Comparison of ENCODE assay signal across 20 cellular contexts in genomic region chr7:117114272-117114671, GRCh38.
"Had no signal": no experiment of that assay in that cellular context is flagged by ENCODE, and none has a peak within 500 bp of the region (broad histone marks: within the 10 kb centered on the region; RNA-seq: fewer than 3 reads in every experiment).

No MANE protein-coding gene starts in this region.

- ATAC-seq: activated CD8-positive, alpha-beta T cell treated with anti-CD3 and anti-CD28 coated beads for 36 hours; esophagus mucosa; left ventricle myocardium superior; right lobe of liver; stimulated activated effector memory CD8-positive, alpha-beta T cell treated with anti-CD3 and anti-CD28 coated beads, Interleukin-12 subunit alpha, Interleukin-12 subunit beta, amount 100 ng/mL, for 72 hours had no signal

- H3K4me1 ChIP-seq: right lobe of liver, testis had no signal

- H3K4me3 ChIP-seq: neural progenitor cell, right lobe of liver, testis, upper lobe of left lung had no signal

- H3K9me3 ChIP-seq: right lobe of liver, testis, upper lobe of left lung had no signal

- H3K27ac ChIP-seq: neural progenitor cell, right lobe of liver, testis, upper lobe of left lung had no signal

- H3K9me3 Mint-ChIP-seq: activated CD4-positive, alpha-beta T cell treated with anti-CD3 and anti-CD28 coated beads, Interleukin-2, amount 10 ng/mL, durations not matched to agents 24 days and 14 days; activated CD8-positive, alpha-beta T cell treated with anti-CD3 and anti-CD28 coated beads for 36 hours; activated naive CD4-positive, alpha-beta T cell treated with anti-CD3 and anti-CD28 coated beads for 36 hours; activated T-cell treated with anti-CD3 and anti-CD28 coated beads, Interleukin-2, amount 50 U/mL, for 24 hours; immature natural killer cell; naive B cell; neural progenitor cell; stimulated activated effector memory CD8-positive, alpha-beta T cell treated with anti-CD3 and anti-CD28 coated beads, Interleukin-12 subunit alpha, Interleukin-12 subunit beta, amount 100 ng/mL, for 72 hours had no signal

- H3K36me3 ChIP-seq: neural progenitor cell, right lobe of liver, upper lobe of left lung had no signal

- H3K4me3 Mint-ChIP-seq: activated CD4-positive, alpha-beta T cell treated with anti-CD3 and anti-CD28 coated beads, Interleukin-2, amount 10 ng/mL, durations not matched to agents 24 days and 14 days; activated CD8-positive, alpha-beta T cell treated with anti-CD3 and anti-CD28 coated beads for 36 hours; activated naive CD4-positive, alpha-beta T cell treated with anti-CD3 and anti-CD28 coated beads for 36 hours; activated T-cell treated with anti-CD3 and anti-CD28 coated beads, Interleukin-2, amount 50 U/mL, for 24 hours; immature natural killer cell; naive B cell; neural progenitor cell; stimulated activated effector memory CD8-positive, alpha-beta T cell treated with anti-CD3 and anti-CD28 coated beads, Interleukin-12 subunit alpha, Interleukin-12 subunit beta, amount 100 ng/mL, for 72 hours had no signal

- FAIRE-seq: endometrium had no signal

- H3K27ac Mint-ChIP-seq: activated CD4-positive, alpha-beta T cell treated with anti-CD3 and anti-CD28 coated beads, Interleukin-2, amount 10 ng/mL, durations not matched to agents 24 days and 14 days; activated CD8-positive, alpha-beta T cell treated with anti-CD3 and anti-CD28 coated beads for 36 hours; activated naive CD4-positive, alpha-beta T cell treated with anti-CD3 and anti-CD28 coated beads for 36 hours; activated T-cell treated with anti-CD3 and anti-CD28 coated beads, Interleukin-2, amount 50 U/mL, for 24 hours; activated T-helper 2 cell treated with anti-CD3 and anti-CD28 coated beads, Interferon-gamma antibody, Interleukin-2, Interleukin-4, amounts not matched to agents 10 μg/mL and 5 μg/mL and 100 μg/mL, durations not matched to agents 14 hours and 24 hours and 36 hours; immature natural killer cell; neural progenitor cell; stimulated activated effector memory CD8-positive, alpha-beta T cell treated with anti-CD3 and anti-CD28 coated beads, Interleukin-12 subunit alpha, Interleukin-12 subunit beta, amount 100 ng/mL, for 72 hours had no signal

- H3K27me3 ChIP-seq: neural progenitor cell, right lobe of liver, testis, upper lobe of left lung had no signal

- DNase-seq: activated CD4-positive, alpha-beta T cell treated with anti-CD3 and anti-CD28 coated beads, Interleukin-2, amount 10 ng/mL, durations not matched to agents 24 days and 14 days; activated CD8-positive, alpha-beta T cell treated with anti-CD3 and anti-CD28 coated beads for 36 hours; activated naive CD4-positive, alpha-beta T cell treated with anti-CD3 and anti-CD28 coated beads for 36 hours; activated T-cell treated with anti-CD3 and anti-CD28 coated beads, Interleukin-2, amount 50 U/mL, for 24 hours; cerebellar nuclear complex; cortex of kidney; immature natural killer cell; left ventricle myocardium superior; naive B cell; right lobe of liver; stimulated activated CD4-positive, alpha-beta T cell treated with anti-CD3 and anti-CD28 coated beads, Interleukin-4, amount 100 ng/mL, for 24 hours; T-helper 1 cell; T-helper 9 cell; testis; upper lobe of left lung had no signal

- H3K36me3 Mint-ChIP-seq: immature natural killer cell; neural progenitor cell; stimulated activated effector memory CD8-positive, alpha-beta T cell treated with anti-CD3 and anti-CD28 coated beads, Interleukin-12 subunit alpha, Interleukin-12 subunit beta, amount 100 ng/mL, for 72 hours had no signal

- H3K27me3 Mint-ChIP-seq: activated CD8-positive, alpha-beta T cell treated with anti-CD3 and anti-CD28 coated beads for 36 hours; naive B cell had no signal
